In the genomic region with DNA sequence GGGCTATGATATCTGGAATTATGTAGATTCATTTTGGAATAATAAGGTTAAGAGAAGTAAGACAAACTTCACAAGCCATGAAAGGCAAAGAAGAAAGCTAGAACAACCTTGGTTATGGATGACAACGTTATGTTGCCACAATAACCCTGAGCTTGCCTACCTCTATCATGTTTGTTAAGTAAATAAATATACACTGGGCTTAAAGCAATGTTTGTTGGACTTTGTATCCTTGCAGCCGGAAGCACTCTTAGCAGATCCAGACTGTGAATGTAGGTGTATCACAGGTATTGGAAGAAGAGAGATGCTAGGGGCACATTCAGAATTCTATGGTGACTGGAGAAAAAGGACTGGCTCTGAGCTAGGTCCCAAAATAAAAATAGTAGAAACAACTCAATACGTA, we compare ENCODE assay signal across 20 cellular contexts.
"Had no signal": no experiment of that assay in that cellular context is flagged by ENCODE, and none has a peak within 500 bp of the region (broad histone marks: within the 10 kb centered on the region; RNA-seq: fewer than 3 reads in every experiment).

No MANE protein-coding gene starts in this region.

- H3K27me3 Mint-ChIP-seq: type B pancreatic cell had no signal

- H3K4me3 ChIP-seq: coronary artery, heart left ventricle, smooth muscle cell had no signal

- H3K4me1 ChIP-seq: heart left ventricle had no signal

- H3K4me3 Mint-ChIP-seq: endodermal cell, natural killer cell, neural crest cell, type B pancreatic cell had no signal

- H3K4me1 Mint-ChIP-seq: natural killer cell, neural crest cell had no signal

- ATAC-seq: heart left ventricle, left lobe of liver, natural killer cell had no signal

- H3K27ac Mint-ChIP-seq: endodermal cell, natural killer cell, type B pancreatic cell had no signal

- H3K36me3 Mint-ChIP-seq: natural killer cell, type B pancreatic cell had no signal

- FAIRE-seq: endothelial cell of umbilical vein, islet of Langerhans, urothelium cell line had no signal

- DNase-seq: effector CD4-positive, alpha-beta T cell; endodermal cell; erythroblast; foreskin melanocyte; heart left ventricle; hypothalamus; kidney glomerular epithelial cell; mammary epithelial cell; natural killer cell; posterior cingulate gyrus; stimulated activated CD4-positive, alpha-beta T cell treated with anti-CD3 and anti-CD28 coated beads, Interleukin-2, amount 100 ng/mL, for 48 hours; stimulated activated naive CD4-positive, alpha-beta T cell treated with Interleukin-2 at 50 U/mL for 16 hours had no signal

- H3K36me3 ChIP-seq: heart left ventricle had no signal

- H3K9me3 Mint-ChIP-seq: natural killer cell, neural crest cell, type B pancreatic cell had no signal
